In genomic region chr14:59455411-59455810, GRCh38 we compare ENCODE assay signal across 21 cellular contexts. TPM values are rescaled to one million over a fixed set of nuclear protein-coding genes. Genes with fewer than 3 reads are reported as not detected.
DNase-seq lines count a peak whose midpoint lies in the region; ATAC-seq and TF ChIP-seq lines count a peak whose summit lies in the region.
"Had no signal": no experiment of that assay in that cellular context is flagged by ENCODE, and none has a peak within 500 bp of the region (broad histone marks: within the 10 kb centered on the region; RNA-seq: fewer than 3 reads in every experiment).

No MANE protein-coding gene starts in this region.

- no peaks in the 10 kb centered on the region for H3K27me3 ChIP-seq in MG63
- no peaks in the 10 kb centered on the region for H3K27me3 ChIP-seq in smooth muscle cell (ENCODE audit: low read depth)
- H3K27me3 ChIP-seq in lower lobe of right lung (ENCODE audit: low read depth), result no peaks in the 10 kb centered on the region
- no peaks in the 10 kb centered on the region for H3K27me3 ChIP-seq in effector memory CD4-positive, alpha-beta T cell (replicated peaks; ENCODE audit: control insufficient read depth, insufficient read depth, low read length, poor library complexity, severe bottlenecking)
- H3K27me3 ChIP-seq in H9 (ENCODE audit: insufficient read depth, low read length), result no peaks in the 10 kb centered on the region
- H3K27me3 ChIP-seq: foreskin keratinocyte, SJCRH30 had no signal

- peaks cover 6% of the 10 kb centered on the region for H3K9me3 ChIP-seq in MG63
- no peaks in the 10 kb centered on the region for H3K9me3 ChIP-seq in smooth muscle cell (replicated peaks; ENCODE audit: low read depth)
- H3K9me3 ChIP-seq in lower lobe of right lung, result no peaks in the 10 kb centered on the region
- no peaks in the 10 kb centered on the region for H3K9me3 ChIP-seq in effector memory CD4-positive, alpha-beta T cell (ENCODE audit: control insufficient read depth, low read length)
- no peaks in the 10 kb centered on the region for H3K9me3 ChIP-seq in H9 (ENCODE audit: control insufficient read depth, low read depth, low read length)
- H3K9me3 ChIP-seq: SJCRH30 had no signal

- intact Hi-C loops in lower lobe of right lung (cut with DNase I), result no loop called here

- WGBS in smooth muscle cell (ENCODE audit: low lambda C conversion rate), result 90% methylated on average over 1 of the region's 1 CpG
- no CpG with 5 or more reads among the region's 1 CpG for WGBS in H9 (ENCODE audit: extremely low coverage, insufficient read length, low lambda C conversion rate)

- H2AFZ ChIP-seq in smooth muscle cell (ENCODE audit: low read depth) (no peak overlapping the region), H9 (ENCODE audit: low read length) (no peak overlapping the region)

- H4K8ac ChIP-seq in H9 (replicated peaks; ENCODE audit: insufficient read length, low read depth, low read length), result no peak overlapping the region

- no peak overlapping the region for H2BK15ac ChIP-seq in H9 (ENCODE audit: low read depth, low read length)

- H3K4ac ChIP-seq in H9 (ENCODE audit: low read depth, low read length), result no peak overlapping the region

- H3K27ac ChIP-seq in smooth muscle cell (ENCODE audit: low read depth), result peak overlapping the region; percentile 88
- no peak overlapping the region for H3K27ac ChIP-seq in lower lobe of right lung
- no peak overlapping the region for H3K27ac ChIP-seq in effector memory CD4-positive, alpha-beta T cell (ENCODE audit: insufficient read depth, low read length, poor library complexity, severe bottlenecking)
- H3K27ac ChIP-seq in H9 (ENCODE audit: insufficient read length, low read depth, low read length), result no peak overlapping the region
- H3K27ac ChIP-seq: foreskin keratinocyte, HL-60, SJCRH30 had no signal

- H3K36me3 Mint-ChIP-seq in H9 (ENCODE audit: insufficient read depth in 1 of 3, low read depth in 3 of 3), result peaks cover 3 to 11% (median 9%) of the 10 kb centered on the region in 3 experiments; a peak in 5 of 7 replicates
- H3K36me3 Mint-ChIP-seq: stimulated activated effector memory CD8-positive, alpha-beta T cell treated with anti-CD3 and anti-CD28 coated beads, Interleukin-12 subunit alpha, Interleukin-12 subunit beta, amount 100 ng/mL, for 72 hours had no signal

- no peak overlapping the region for H2BK5ac ChIP-seq in H9 (ENCODE audit: insufficient read length, low read length)

- H3K79me1 ChIP-seq in H9 (ENCODE audit: insufficient read depth, low read depth, low read length, poor library complexity, severe bottlenecking), result no peaks in the 10 kb centered on the region

- no peaks in the 10 kb centered on the region for H3K23me2 ChIP-seq in H9 (ENCODE audit: insufficient read length, low read depth, low read length, poor library complexity, severe bottlenecking)

- H3K4me3 ChIP-seq in MG63, result no peak overlapping the region
- no peak overlapping the region for H3K4me3 ChIP-seq in fibroblast of mammary gland (ENCODE audit: control insufficient read depth, low read depth, low read length)
- no peak overlapping the region for H3K4me3 ChIP-seq in smooth muscle cell
- H3K4me3 ChIP-seq in lower lobe of right lung, result no peak overlapping the region
- no peak overlapping the region for H3K4me3 ChIP-seq in effector memory CD4-positive, alpha-beta T cell (ENCODE audit: insufficient read depth, low read depth, low read length, poor library complexity, severe bottlenecking)
- H3K4me3 ChIP-seq: coronary artery, SJCRH30 had no signal

- no peaks in the 10 kb centered on the region; a peak in 1 of 5 replicates for H3K9me3 Mint-ChIP-seq in H9
- H3K9me3 Mint-ChIP-seq: activated naive CD4-positive, alpha-beta T cell treated with anti-CD3 and anti-CD28 coated beads, Interleukin-2, amount 50 U/mL, for 72 hours; stimulated activated effector memory CD8-positive, alpha-beta T cell treated with anti-CD3 and anti-CD28 coated beads, Interleukin-12 subunit alpha, Interleukin-12 subunit beta, amount 100 ng/mL, for 72 hours had no signal

- no peak for ATAC-seq in lower lobe of right lung
- ATAC-seq: activated naive CD4-positive, alpha-beta T cell treated with anti-CD3 and anti-CD28 coated beads, Interleukin-2, amount 50 U/mL, for 72 hours; foreskin keratinocyte; left ventricle myocardium superior; Panc1; stimulated activated effector memory CD8-positive, alpha-beta T cell treated with anti-CD3 and anti-CD28 coated beads, Interleukin-12 subunit alpha, Interleukin-12 subunit beta, amount 100 ng/mL, for 72 hours had no signal

- peaks cover 0 to 6% of the 10 kb centered on the region in 2 experiments; a peak in 2 of 4 replicates for H3K4me1 Mint-ChIP-seq in H9
- H3K4me1 Mint-ChIP-seq: nephron progenitor cell; stimulated activated effector memory CD8-positive, alpha-beta T cell treated with anti-CD3 and anti-CD28 coated beads, Interleukin-12 subunit alpha, Interleukin-12 subunit beta, amount 100 ng/mL, for 72 hours had no signal

- no peak overlapping the region for H2AK5ac ChIP-seq in H9 (ENCODE audit: insufficient read length, low read length)

- peaks cover 56% of the 10 kb centered on the region for H3K36me3 ChIP-seq in MG63
- no peaks in the 10 kb centered on the region for H3K36me3 ChIP-seq in smooth muscle cell (ENCODE audit: low read depth)
- no peaks in the 10 kb centered on the region for H3K36me3 ChIP-seq in lower lobe of right lung
- H3K36me3 ChIP-seq in effector memory CD4-positive, alpha-beta T cell (ENCODE audit: control insufficient read depth, insufficient read depth, low read length), result no peaks in the 10 kb centered on the region

- H3K4me1 ChIP-seq in smooth muscle cell (ENCODE audit: low read depth) (no peaks in the 10 kb centered on the region), lower lobe of right lung (no peaks in the 10 kb centered on the region), H9 (ENCODE audit: insufficient read depth, low read length) (no peaks in the 10 kb centered on the region)
- no peaks in the 10 kb centered on the region for H3K4me1 ChIP-seq in effector memory CD4-positive, alpha-beta T cell (ENCODE audit: control insufficient read depth, insufficient read depth, low read length, poor library complexity, severe bottlenecking)
- H3K4me1 ChIP-seq: foreskin keratinocyte had no signal

- DNase-seq in EL (peak; percentile 32), MG63 (peak; percentile 41), fibroblast of mammary gland (ENCODE audit: low read depth) (peak; percentile 98), smooth muscle cell (lab: John Stamatoyannopoulos, UW; ENCODE audit: unreplicated experiment) (no peak), AG08395 (ENCODE audit: low spot score) (no peak), lower lobe of right lung (no peak), H9 (no peak)
- DNase-seq in effector memory CD4-positive, alpha-beta T cell, result no peak
- DNase-seq: activated CD4-positive, alpha-beta T cell treated with anti-CD3 and anti-CD28 coated beads for 48 hours; foreskin keratinocyte; left ventricle myocardium superior; NCI-H2107; NCI-H446 treated with DMSO at 0.1 percent for 48 hours; nephron progenitor cell; NK-92 treated with Interleukin-12 subunit alpha and Interleukin-12 subunit beta, amount 100 ng/mL, for 24 hours; SJCRH30 had no signal

- no peaks in the 10 kb centered on the region for H4K20me1 ChIP-seq in smooth muscle cell (ENCODE audit: low read depth)
- no peaks in the 10 kb centered on the region for H4K20me1 ChIP-seq in H9 (ENCODE audit: control insufficient read depth, insufficient read depth, insufficient read length)

- H3K4me2 ChIP-seq in smooth muscle cell (no peak overlapping the region), H9 (ENCODE audit: insufficient read depth, insufficient read length, low read length) (no peak overlapping the region)

- H3K27me3 Mint-ChIP-seq in H9 (ENCODE audit: low read depth), result no peaks in the 10 kb centered on the region; the same call in 1 of the 2 replicates

- no peak overlapping the region for H3K23ac ChIP-seq in H9 (ENCODE audit: insufficient read length, low read depth, low read length)

- no peak overlapping the region for H3K9ac ChIP-seq in smooth muscle cell (ENCODE audit: low read depth)
- no peak overlapping the region for H3K9ac ChIP-seq in H9 (ENCODE audit: extremely low read depth, insufficient read length, low read length)

- no peak overlapping the region for H2BK20ac ChIP-seq in H9 (ENCODE audit: low read depth, low read length, poor library complexity, severe bottlenecking)

- no peaks in the 10 kb centered on the region for H3F3A ChIP-seq in smooth muscle cell (ENCODE audit: low read depth)

- H2BK120ac ChIP-seq in H9 (ENCODE audit: low read depth, low read length, poor library complexity, severe bottlenecking), result no peak overlapping the region

- H3T11ph ChIP-seq in H9 (ENCODE audit: low read length), result no peak overlapping the region

- TF ChIP-seq CTCF in fibroblast of mammary gland (conservative IDR thresholded peaks at IDR 0.05; ENCODE audit: control insufficient read depth, insufficient read depth, low read depth, low read length), result no peak
- TF ChIP-seq CTCF in smooth muscle cell (IDR thresholded peaks at IDR 0.05; ENCODE audit: borderline replicate concordance, insufficient read depth, poor library complexity, severe bottlenecking), result no peak
- TF ChIP-seq CTCF in lower lobe of right lung (IDR thresholded peaks at IDR 0.05), result no peak
- no peak for TF ChIP-seq CTCF in H9 (conservative IDR thresholded peaks at IDR 0.05)

- no peak overlapping the region for H3K18ac ChIP-seq in H9 (ENCODE audit: insufficient read length, low read depth, low read length)

- no peak overlapping the region for H4K91ac ChIP-seq in H9 (ENCODE audit: insufficient read length, low read depth, low read length)

- H3K27ac Mint-ChIP-seq in H9, result no peak overlapping the region
- H3K27ac Mint-ChIP-seq: activated naive CD4-positive, alpha-beta T cell treated with anti-CD3 and anti-CD28 coated beads, Interleukin-2, amount 50 U/mL, for 72 hours; nephron progenitor cell; stimulated activated effector memory CD8-positive, alpha-beta T cell treated with anti-CD3 and anti-CD28 coated beads, Interleukin-12 subunit alpha, Interleukin-12 subunit beta, amount 100 ng/mL, for 72 hours had no signal

- no peak overlapping the region for H4K5ac ChIP-seq in H9 (ENCODE audit: insufficient read length, low read depth, low read length)

- no peak overlapping the region for H3K4me3 Mint-ChIP-seq in H9
- H3K4me3 Mint-ChIP-seq: nephron progenitor cell; stimulated activated effector memory CD8-positive, alpha-beta T cell treated with anti-CD3 and anti-CD28 coated beads, Interleukin-12 subunit alpha, Interleukin-12 subunit beta, amount 100 ng/mL, for 72 hours had no signal

- H3K79me2 ChIP-seq in smooth muscle cell (ENCODE audit: low read depth) (no peaks in the 10 kb centered on the region), H9 (ENCODE audit: insufficient read depth, low read length) (no peaks in the 10 kb centered on the region)

- H3K56ac ChIP-seq in H9 (ENCODE audit: insufficient read length, low read depth, low read length), result no peak overlapping the region

- no peak overlapping the region for H2BK12ac ChIP-seq in H9 (ENCODE audit: insufficient read length, low read depth, low read length)

- no peak overlapping the region for H3K14ac ChIP-seq in H9 (ENCODE audit: insufficient read depth, low read length)

RNA-seq across cellular contexts. Expression of gene GPR135, which starts 9.8 kb away (rescaled TPM):
- 0.15 and 0.66 TPM in 2 replicates for total RNA-seq in MG63 (2014; rRNA removed; shearing (Covaris generic); ENCODE audit: low replicate concordance)
- total RNA-seq in smooth muscle cell (2.1 and 3.1 TPM in 2 replicates), lower lobe of right lung (3.4 TPM), H9 (2021) (1.8 and 1.9 TPM in 2 replicates)
- polyA plus RNA-seq in smooth muscle cell, result 0.40 and 1.1 TPM in 2 replicates

RNA-seq across cellular contexts. Expression of gene L3HYPDH, which starts 28.8 kb away (rescaled TPM):
- 22.3 and 57.5 TPM in 2 replicates for total RNA-seq in MG63 (2014; rRNA removed; shearing (Covaris generic); ENCODE audit: low replicate concordance)
- total RNA-seq in smooth muscle cell (33.5 and 45.8 TPM in 2 replicates), lower lobe of right lung (17.9 TPM), H9 (2021) (13.5 and 15.7 TPM in 2 replicates)
- polyA plus RNA-seq in smooth muscle cell, result 27.7 and 33.7 TPM in 2 replicates

RNA-seq across cellular contexts. Expression of gene JKAMP, which starts 28.9 kb away (rescaled TPM):
- 47.3 and 49.5 TPM in 2 replicates for total RNA-seq in MG63 (2014; rRNA removed; shearing (Covaris generic); ENCODE audit: low replicate concordance)
- total RNA-seq in smooth muscle cell (141 and 147 TPM in 2 replicates), lower lobe of right lung (44.6 TPM), H9 (2021) (32.5 and 33.8 TPM in 2 replicates)
- 72.3 and 81.2 TPM in 2 replicates for polyA plus RNA-seq in smooth muscle cell

Comparison
In these comparisons a context has a peak if more than half of its experiments do, and no peak if none do; other contexts are left out.
1. DNase-seq: peak in EL (single experiment), MG63 (single experiment) and fibroblast of mammary gland (single experiment); none in smooth muscle cell (single experiment), AG08395 (single experiment), lower lobe of right lung (single experiment), effector memory CD4-positive, alpha-beta T cell (0 of 3) and H9 (single experiment).